26 cellular contexts compared by ENCODE assay signal in genomic region chr3:127858477-127858876, GRCh38. TPM values are rescaled to one million over a fixed set of nuclear protein-coding genes. Genes with fewer than 3 reads are reported as not detected.
"Had no signal": no experiment of that assay in that cellular context is flagged by ENCODE, and none has a peak within 500 bp of the region (broad histone marks: within the 10 kb centered on the region; RNA-seq: fewer than 3 reads in every experiment).

No MANE protein-coding gene starts in this region.

- H3K36me3 ChIP-seq: gastrocnemius medialis, ovary, sigmoid colon, tibial artery, upper lobe of left lung had no signal

- H3K27me3 Mint-ChIP-seq: stimulated activated memory B cell treated with anti-CD40 and anti-IgM and Interleukin-4, amounts not matched to agents 10 μg/mL and 1 μg/mL and 100 μg/mL, for 72 hours had no signal

- H2AFZ ChIP-seq: hepatocyte had no signal

- H3K27ac Mint-ChIP-seq: mesothelial cell of epicardium; naive B cell; natural killer cell treated with Interleukin-12 subunit alpha and Interleukin-12 subunit beta and Interleukin-15 and Interleukin-18, amount 100 ng/mL, for 72 hours; stimulated activated memory B cell treated with anti-CD40 and anti-IgM and Interleukin-4, amounts not matched to agents 10 μg/mL and 1 μg/mL and 100 μg/mL, for 72 hours had no signal

- H3K9me3 Mint-ChIP-seq: mesothelial cell of epicardium; natural killer cell treated with Interleukin-12 subunit alpha and Interleukin-12 subunit beta and Interleukin-15 and Interleukin-18, amount 100 ng/mL, for 72 hours; stimulated activated memory B cell treated with anti-CD40 and anti-IgM and Interleukin-4, amounts not matched to agents 10 μg/mL and 1 μg/mL and 100 μg/mL, for 72 hours had no signal

- ATAC-seq: gastrocnemius medialis; left lobe of liver; mucosa of descending colon; natural killer cell treated with Interleukin-12 subunit alpha and Interleukin-12 subunit beta and Interleukin-15 and Interleukin-18, amount 100 ng/mL, for 72 hours; psoas muscle; right cardiac atrium; stimulated activated memory B cell treated with anti-CD40 and anti-IgM and Interleukin-4, amounts not matched to agents 10 μg/mL and 1 μg/mL and 100 μg/mL, for 72 hours; stimulated activated naive CD8-positive, alpha-beta T cell treated with anti-CD3 and anti-CD28 coated beads, Interleukin-15, Interleukin-2, amounts not matched to agents 100 U/mL and 50 U/mL, for 24 hours had no signal

- DNase-seq: dorsolateral prefrontal cortex; effector CD4-positive, alpha-beta T cell; foreskin fibroblast; gastrocnemius medialis; kidney; mesenchymal stem cell; mucosa of descending colon; naive B cell; nucleus accumbens; ovary; psoas muscle; right cardiac atrium; sigmoid colon; stimulated activated CD4-positive, alpha-beta T cell treated with anti-CD3 and anti-CD28 coated beads, Interleukin-4, amount 100 ng/mL, for 4 hours; stimulated activated naive CD8-positive, alpha-beta T cell treated with anti-CD3 and anti-CD28 coated beads, Interleukin-15, Interleukin-2, amounts not matched to agents 100 U/mL and 50 U/mL, for 24 hours; substantia nigra; testis; tibial artery; upper lobe of left lung had no signal

- H3K79me2 ChIP-seq: hepatocyte had no signal

- H3K27me3 ChIP-seq: dorsolateral prefrontal cortex, gastrocnemius medialis, ovary, sigmoid colon, testis, tibial artery, upper lobe of left lung had no signal

- H3K9me3 ChIP-seq: gastrocnemius medialis, mucosa of descending colon, ovary, psoas muscle, sigmoid colon, testis, tibial artery, upper lobe of left lung had no signal

- H3K4me1 ChIP-seq: gastrocnemius medialis, psoas muscle, sigmoid colon, testis, tibial artery, upper lobe of left lung had no signal

- H3K4me2 ChIP-seq: hepatocyte had no signal

- H3K27ac ChIP-seq: dorsolateral prefrontal cortex, gastrocnemius medialis, hepatocyte, ovary, psoas muscle, sigmoid colon, testis, tibial artery, upper lobe of left lung had no signal

- H3K4me3 Mint-ChIP-seq: mesothelial cell of epicardium; naive B cell; natural killer cell treated with Interleukin-12 subunit alpha and Interleukin-12 subunit beta and Interleukin-15 and Interleukin-18, amount 100 ng/mL, for 72 hours; stimulated activated memory B cell treated with anti-CD40 and anti-IgM and Interleukin-4, amounts not matched to agents 10 μg/mL and 1 μg/mL and 100 μg/mL, for 72 hours had no signal

- H3K4me1 Mint-ChIP-seq: mesothelial cell of epicardium, naive B cell had no signal

- H3K4me3 ChIP-seq: dorsolateral prefrontal cortex, gastrocnemius medialis, hepatocyte, lung, mucosa of descending colon, ovary, psoas muscle, sigmoid colon, testis, tibial artery, upper lobe of left lung had no signal

- H3K36me3 Mint-ChIP-seq: mesothelial cell of epicardium; naive B cell; natural killer cell treated with Interleukin-12 subunit alpha and Interleukin-12 subunit beta and Interleukin-15 and Interleukin-18, amount 100 ng/mL, for 72 hours; stimulated activated memory B cell treated with anti-CD40 and anti-IgM and Interleukin-4, amounts not matched to agents 10 μg/mL and 1 μg/mL and 100 μg/mL, for 72 hours had no signal

RNA-seq across cellular contexts. Expression of gene KBTBD12, which starts 56.6 kb away (rescaled TPM):
- total RNA-seq: glomerular endothelial cell; mesothelial cell of epicardium; natural killer cell treated with Interleukin-12 subunit alpha and Interleukin-12 subunit beta and Interleukin-15 and Interleukin-18, amount 100 ng/mL, for 72 hours had no signal
- polyA plus RNA-seq: hepatocyte had no signal
